In the genomic region with DNA sequence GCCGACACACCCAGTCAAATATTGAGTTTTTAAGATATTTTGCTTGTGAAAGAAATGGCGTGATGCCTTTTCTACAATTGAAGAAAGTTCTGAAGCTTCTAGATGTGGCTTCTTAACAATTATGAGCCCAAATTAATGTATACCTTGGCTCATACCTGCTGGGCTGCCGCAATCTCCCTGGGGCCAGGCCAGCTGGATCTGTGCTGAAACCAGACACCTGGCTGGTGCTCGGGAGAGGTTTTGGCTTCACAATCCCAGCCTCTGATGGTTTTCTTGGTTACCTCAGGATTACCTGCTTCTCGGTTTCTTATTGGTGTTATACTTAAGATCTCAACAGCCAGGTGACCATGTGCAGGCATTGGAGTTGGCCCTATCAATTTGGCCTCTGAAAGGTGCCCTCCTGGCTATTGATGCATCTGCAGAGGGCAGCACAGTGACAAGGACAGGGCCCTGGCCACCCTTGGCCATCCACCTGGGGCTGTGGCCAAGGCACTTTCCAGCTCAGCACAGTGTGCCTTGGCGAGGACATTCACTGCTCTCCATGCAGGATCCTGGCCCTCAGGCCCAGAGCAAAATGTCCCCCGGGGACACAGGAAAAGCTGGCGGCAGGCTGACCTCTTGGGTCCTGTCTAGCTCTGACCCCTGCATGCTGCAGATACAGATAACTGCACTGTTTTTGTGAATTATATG, we compare ENCODE assay signal across 37 cellular contexts.
"Had no signal": no experiment of that assay in that cellular context is flagged by ENCODE, and none has a peak within 500 bp of the region (broad histone marks: within the 10 kb centered on the region; RNA-seq: fewer than 3 reads in every experiment).

No MANE protein-coding gene starts in this region.

- ATAC-seq: activated naive CD4-positive, alpha-beta T cell treated with anti-CD3 and anti-CD28 coated beads, Interleukin-2, amount 50 U/mL, for 72 hours; activated T-cell treated with anti-CD3 and anti-CD28 coated beads, Interleukin-2, amount 50 U/mL, for 4 hours; PC-3 had no signal

- H3K4me1 ChIP-seq: adrenal gland, Peyer's patch had no signal

- H3K4me3 ChIP-seq: adrenal gland, Peyer's patch had no signal

- H3K27ac ChIP-seq: adrenal gland, brain microvascular endothelial cell, KMS-11, Peyer's patch, VCaP had no signal

- H3K4me1 Mint-ChIP-seq: activated B cell treated with CpG ODN at 0.5 μM for 24 hours had no signal

- H3K27me3 ChIP-seq: adrenal gland, brain microvascular endothelial cell, Peyer's patch had no signal

- H3K4me2 ChIP-seq: KMS-11 had no signal

- H3K36me3 ChIP-seq: adrenal gland, brain microvascular endothelial cell, Peyer's patch had no signal

- H3K27ac Mint-ChIP-seq: activated B cell treated with CpG ODN at 0.5 μM for 24 hours; activated CD4-positive, alpha-beta memory T cell treated with anti-CD3 and anti-CD28 coated beads for 36 hours; activated naive CD4-positive, alpha-beta T cell treated with anti-CD3 and anti-CD28 coated beads for 36 hours; activated naive CD4-positive, alpha-beta T cell treated with anti-CD3 and anti-CD28 coated beads, Interleukin-2, amount 50 U/mL, for 72 hours; activated T-helper 1 cell treated with anti-CD3 and anti-CD28 coated beads, Interleukin-12 subunit alpha, Interleukin-12 subunit beta, Interleukin-2, Interleukin-4 antibody, amounts not matched to agents 30 ng/mL and 10 ng/mL and 1 ng/mL, durations not matched to agents 14 hours and 24 hours and 36 hours had no signal

- H3K9me3 ChIP-seq: adrenal gland, Peyer's patch had no signal

- H3K4me3 Mint-ChIP-seq: activated B cell treated with CpG ODN at 0.5 μM for 24 hours; activated CD4-positive, alpha-beta memory T cell treated with anti-CD3 and anti-CD28 coated beads for 36 hours; activated naive CD4-positive, alpha-beta T cell treated with anti-CD3 and anti-CD28 coated beads for 36 hours; activated T-cell treated with anti-CD3 and anti-CD28 coated beads, Interleukin-2, amount 50 U/mL, for 4 hours; activated T-helper 1 cell treated with anti-CD3 and anti-CD28 coated beads, Interleukin-12 subunit alpha, Interleukin-12 subunit beta, Interleukin-2, Interleukin-4 antibody, amounts not matched to agents 30 ng/mL and 10 ng/mL and 1 ng/mL, durations not matched to agents 14 hours and 24 hours and 36 hours had no signal

- H3K36me3 Mint-ChIP-seq: activated CD4-positive, alpha-beta memory T cell treated with anti-CD3 and anti-CD28 coated beads for 36 hours; activated naive CD4-positive, alpha-beta T cell treated with anti-CD3 and anti-CD28 coated beads, Interleukin-2, amount 50 U/mL, for 72 hours had no signal

- H3K9me3 Mint-ChIP-seq: activated B cell treated with CpG ODN at 0.5 μM for 24 hours; activated CD4-positive, alpha-beta memory T cell treated with anti-CD3 and anti-CD28 coated beads for 36 hours; activated naive CD4-positive, alpha-beta T cell treated with anti-CD3 and anti-CD28 coated beads for 36 hours; activated naive CD4-positive, alpha-beta T cell treated with anti-CD3 and anti-CD28 coated beads, Interleukin-2, amount 50 U/mL, for 72 hours; activated T-cell treated with anti-CD3 and anti-CD28 coated beads, Interleukin-2, amount 50 U/mL, for 4 hours; activated T-helper 1 cell treated with anti-CD3 and anti-CD28 coated beads, Interleukin-12 subunit alpha, Interleukin-12 subunit beta, Interleukin-2, Interleukin-4 antibody, amounts not matched to agents 30 ng/mL and 10 ng/mL and 1 ng/mL, durations not matched to agents 14 hours and 24 hours and 36 hours had no signal

- DNase-seq: activated B cell treated with CpG ODN at 0.5 μM for 24 hours; activated CD4-positive, alpha-beta memory T cell treated with anti-CD3 and anti-CD28 coated beads for 36 hours; activated CD4-positive, alpha-beta T cell treated with anti-CD3 and anti-CD28 coated beads for 4 hours; activated CD4-positive, alpha-beta T cell treated with anti-CD3 and anti-CD28 coated beads, Interleukin-2, amount 50 U/mL, for 1 hour; activated CD4-positive, CD25-positive, alpha-beta regulatory T cell treated with anti-CD3 and anti-CD28 coated beads, Interleukin-2, amount 50 U/mL, for 72 hours; activated CD8-positive, alpha-beta memory T cell treated with anti-CD3 and anti-CD28 coated beads, Interleukin-2, amount 50 U/mL, for 4 hours; activated gamma-delta T cell treated with Interleukin-2 at 50 U/mL for 16 hours; activated naive CD4-positive, alpha-beta T cell treated with anti-CD3 and anti-CD28 coated beads for 36 hours; activated T-cell treated with anti-CD3 and anti-CD28 coated beads for 4 hours; activated T-cell treated with anti-CD3 and anti-CD28 coated beads, Interleukin-2, amount 50 U/mL, for 4 hours; adrenal gland; anterior cingulate cortex; brain microvascular endothelial cell; central memory CD4-positive, alpha-beta T cell; MM.1S; MV-4-11; NCI-H1092; NCI-H1436 treated with DMSO at 0.1 percent for 48 hours; NCI-H187; NCI-H2029 treated with DMSO at 0.1 percent for 48 hours; NCI-H2227 treated with DMSO at 0.1 percent for 48 hours; NCI-H446; NCI-H510A treated with DMSO at 0.1 percent for 48 hours; NCI-H526 treated with DMSO at 0.1 percent for 48 hours; NCI-H82; NK-92 treated with Interleukin-12 subunit alpha and Interleukin-12 subunit beta, amount 100 ng/mL, for 24 hours; PC-3; Peyer's patch; RPMI8226; SW 1271; T-helper 1 cell; T-helper 2 cell; T-helper 9 cell had no signal
